ENCODE assay signal across 8 cellular contexts in genomic region chr22:26672590-26673468, GRCh38. TPM values are rescaled to one million over a fixed set of nuclear protein-coding genes. Genes with fewer than 3 reads are reported as not detected.
DNase-seq lines count a peak whose midpoint lies in the region; TF ChIP-seq lines count a peak whose summit lies in the region.

No MANE protein-coding gene starts in this region.

- H3F3A ChIP-seq in Loucy (ENCODE audit: low read depth): peaks cover 11% of the 10 kb centered on the region

- no peaks in the 10 kb centered on the region for H3K27me3 ChIP-seq in Loucy (ENCODE audit: insufficient read depth, low read length, poor library complexity, severe bottlenecking)
- H3K27me3 ChIP-seq in neuron (ENCODE audit: insufficient read depth, low read length): no peaks in the 10 kb centered on the region

- H3K4me3 ChIP-seq in Loucy (ENCODE audit: low read length, poor library complexity, severe bottlenecking): peak overlapping the region; percentile 98
- peak overlapping the region; percentile 82 to 96 for H3K4me3 ChIP-seq in foreskin fibroblast (ENCODE audit: low read depth in 1 of 2, low read length in 2 of 2)
- H3K4me3 ChIP-seq in neuron (ENCODE audit: low read length): peak overlapping the region; percentile 59

- H2AFZ ChIP-seq in Loucy (ENCODE audit: low read length) (peak overlapping the region; percentile 47), neuron (ENCODE audit: low read depth, low read length) (peak overlapping the region; percentile 6)

- no peaks in the 10 kb centered on the region for H3K9me2 ChIP-seq in Loucy (replicated peaks; ENCODE audit: low read depth, low read length)

- H3K36me3 ChIP-seq in Loucy (ENCODE audit: insufficient read depth, low read length): no peaks in the 10 kb centered on the region
- H3K36me3 ChIP-seq in neuron (ENCODE audit: insufficient read depth, low read length): peaks cover 19% of the 10 kb centered on the region

- H3K9ac ChIP-seq in Loucy (ENCODE audit: low read depth, low read length, poor library complexity, severe bottlenecking): peak overlapping the region; percentile 96

- peaks cover 6% of the 10 kb centered on the region for H4K20me1 ChIP-seq in Loucy (ENCODE audit: insufficient read depth, low read length, poor library complexity, severe bottlenecking)

- H3K79me2 ChIP-seq in Loucy (ENCODE audit: insufficient read depth, low read length): peaks cover 31% of the 10 kb centered on the region

- peak; percentile 92 for DNase-seq in G401 (ENCODE audit: low spot score)
- DNase-seq in H4 (ENCODE audit: low spot score): peak; percentile 90
- DNase-seq in SIG-M5 (lab: John Stamatoyannopoulos, UW): peak; percentile 72
- DNase-seq in activated gamma-delta T cell treated with anti-CD3 and anti-CD28 coated beads, Interleukin-2, amount 50 U/mL, for 16 hours (ENCODE audit: low read depth): peak; percentile 87
- DNase-seq in foreskin fibroblast: peak; percentile 88 to 95
- DNase-seq in stromal cell of bone marrow (ENCODE audit: low read depth): peak; percentile 86

- in situ Hi-C loops in G401 (cut with HindIII; ENCODE audit: low sequenced_read_pairs): no loop called here

- peaks cover 54% of the 10 kb centered on the region for H3K4me1 ChIP-seq in Loucy (ENCODE audit: insufficient read depth, low read length, poor library complexity, severe bottlenecking)
- H3K4me1 ChIP-seq in neuron (ENCODE audit: insufficient read depth, low read length): peaks cover 32% of the 10 kb centered on the region

- TF ChIP-seq CTCF in Loucy (conservative IDR thresholded peaks at IDR 0.05; ENCODE audit: low read length) (peak; percentile 44), foreskin fibroblast (IDR thresholded peaks at IDR 0.05; ENCODE audit: low read depth, low read length) (peak; percentile 59)

- H3K4me2 ChIP-seq in Loucy (ENCODE audit: low read depth, low read length, poor library complexity, severe bottlenecking): peak overlapping the region; percentile 98

- H3K9me3 ChIP-seq in Loucy (ENCODE audit: insufficient read depth, low read depth, low read length) (no peaks in the 10 kb centered on the region), neuron (ENCODE audit: low read length) (no peaks in the 10 kb centered on the region)

RNA-seq across cellular contexts. Expression of gene MIAT, which starts 15.4 kb away (rescaled TPM):
- total RNA-seq in G401 (2014; rRNA removed; shearing (Covaris generic)): 0.14 TPM in 1 of 2 replicates, not detected in the other
- under 0.01 TPM in 1 of 2 replicates, not detected in the other for total RNA-seq in H4 (2014; rRNA removed; shearing (Covaris generic))

RNA-seq across cellular contexts. Expression of gene CRYBA4, which starts 51.1 kb away (rescaled TPM):
- not detected in 2 replicates for total RNA-seq in G401 (2014; rRNA removed; shearing (Covaris generic))
- total RNA-seq in H4 (2014; rRNA removed; shearing (Covaris generic)): not detected in 2 replicates

RNA-seq across cellular contexts. Expression of gene CRYBB1, which starts 55.0 kb away (rescaled TPM):
- not detected in 2 replicates for total RNA-seq in G401 (2014; rRNA removed; shearing (Covaris generic))
- total RNA-seq in H4 (2014; rRNA removed; shearing (Covaris generic)): not detected in 2 replicates

Comparison
In these comparisons a context has a peak if more than half of its experiments do, and no peak if none do; other contexts are left out.
1. Peak in every context shown above with its lines: DNase-seq and H3K4me3 ChIP-seq.